ENCODE assay signal across 1 cellular context in the genomic region with DNA sequence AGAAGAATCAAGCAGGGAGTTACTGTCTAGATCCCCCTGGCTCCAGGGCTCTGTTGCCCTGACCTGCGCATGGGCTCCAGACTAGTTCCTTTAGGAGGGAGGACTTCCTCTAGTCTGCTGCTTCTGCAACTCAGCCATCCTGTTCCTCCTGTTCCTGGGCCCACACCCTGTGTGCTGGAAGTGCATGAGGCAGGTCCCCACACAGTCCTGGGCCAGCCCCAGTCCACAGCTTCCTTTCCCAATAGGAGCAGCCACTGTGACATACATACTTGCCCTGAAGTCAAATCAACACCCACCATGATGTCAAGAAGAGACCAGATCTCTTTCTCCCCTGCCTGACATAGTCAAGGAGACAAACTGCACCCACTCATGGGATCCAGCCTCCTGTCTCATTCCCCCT.
A peak's percentile ranks its signal among the peaks of the same experiment; 100 is the strongest.
TF ChIP-seq lines count a peak whose summit lies in the region.

No MANE protein-coding gene starts in this region.

TF ChIP-seq in K562, 482 proteins besides CTCF, POLR2A, EP300 and RAD21:
- TF ChIP-seq, protein P1, sequence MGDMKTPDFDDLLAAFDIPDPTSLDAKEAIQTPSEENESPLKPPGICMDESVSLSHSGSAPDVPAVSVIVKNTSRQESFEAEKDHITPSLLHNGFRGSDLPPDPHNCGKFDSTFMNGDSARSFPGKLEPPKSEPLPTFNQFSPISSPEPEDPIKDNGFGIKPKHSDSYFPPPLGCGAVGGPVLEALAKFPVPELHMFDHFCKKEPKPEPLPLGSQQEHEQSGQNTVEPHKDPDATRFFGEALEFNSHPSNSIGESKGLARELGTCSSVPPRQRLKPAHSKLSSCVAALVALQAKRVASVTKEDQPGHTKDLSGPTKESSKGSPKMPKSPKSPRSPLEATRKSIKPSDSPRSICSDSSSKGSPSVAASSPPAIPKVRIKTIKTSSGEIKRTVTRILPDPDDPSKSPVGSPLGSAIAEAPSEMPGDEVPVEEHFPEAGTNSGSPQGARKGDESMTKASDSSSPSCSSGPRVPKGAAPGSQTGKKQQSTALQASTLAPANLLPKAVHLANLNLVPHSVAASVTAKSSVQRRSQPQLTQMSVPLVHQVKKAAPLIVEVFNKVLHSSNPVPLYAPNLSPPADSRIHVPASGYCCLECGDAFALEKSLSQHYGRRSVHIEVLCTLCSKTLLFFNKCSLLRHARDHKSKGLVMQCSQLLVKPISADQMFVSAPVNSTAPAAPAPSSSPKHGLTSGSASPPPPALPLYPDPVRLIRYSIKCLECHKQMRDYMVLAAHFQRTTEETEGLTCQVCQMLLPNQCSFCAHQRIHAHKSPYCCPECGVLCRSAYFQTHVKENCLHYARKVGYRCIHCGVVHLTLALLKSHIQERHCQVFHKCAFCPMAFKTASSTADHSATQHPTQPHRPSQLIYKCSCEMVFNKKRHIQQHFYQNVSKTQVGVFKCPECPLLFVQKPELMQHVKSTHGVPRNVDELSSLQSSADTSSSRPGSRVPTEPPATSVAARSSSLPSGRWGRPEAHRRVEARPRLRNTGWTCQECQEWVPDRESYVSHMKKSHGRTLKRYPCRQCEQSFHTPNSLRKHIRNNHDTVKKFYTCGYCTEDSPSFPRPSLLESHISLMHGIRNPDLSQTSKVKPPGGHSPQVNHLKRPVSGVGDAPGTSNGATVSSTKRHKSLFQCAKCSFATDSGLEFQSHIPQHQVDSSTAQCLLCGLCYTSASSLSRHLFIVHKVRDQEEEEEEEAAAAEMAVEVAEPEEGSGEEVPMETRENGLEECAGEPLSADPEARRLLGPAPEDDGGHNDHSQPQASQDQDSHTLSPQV (IDR thresholded peaks at IDR 0.05), result peak; percentile 51; the same call in 1 of the 2 replicates
- peak in 1 of 2 experiments; percentile 43; a peak in 2 of 4 replicates for TF ChIP-seq NRF1 (conservative IDR thresholded peaks at IDR 0.05 in 1 of 2, IDR thresholded peaks at IDR 0.05 in 1 of 2)
- TF ChIP-seq ZNF124 (CRISPR knock-in tag; IDR thresholded peaks at IDR 0.05), result no peak
- TF ChIP-seq, protein P2, sequence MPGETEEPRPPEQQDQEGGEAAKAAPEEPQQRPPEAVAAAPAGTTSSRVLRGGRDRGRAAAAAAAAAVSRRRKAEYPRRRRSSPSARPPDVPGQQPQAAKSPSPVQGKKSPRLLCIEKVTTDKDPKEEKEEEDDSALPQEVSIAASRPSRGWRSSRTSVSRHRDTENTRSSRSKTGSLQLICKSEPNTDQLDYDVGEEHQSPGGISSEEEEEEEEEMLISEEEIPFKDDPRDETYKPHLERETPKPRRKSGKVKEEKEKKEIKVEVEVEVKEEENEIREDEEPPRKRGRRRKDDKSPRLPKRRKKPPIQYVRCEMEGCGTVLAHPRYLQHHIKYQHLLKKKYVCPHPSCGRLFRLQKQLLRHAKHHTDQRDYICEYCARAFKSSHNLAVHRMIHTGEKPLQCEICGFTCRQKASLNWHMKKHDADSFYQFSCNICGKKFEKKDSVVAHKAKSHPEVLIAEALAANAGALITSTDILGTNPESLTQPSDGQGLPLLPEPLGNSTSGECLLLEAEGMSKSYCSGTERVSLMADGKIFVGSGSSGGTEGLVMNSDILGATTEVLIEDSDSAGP (CRISPR knock-in tag; IDR thresholded peaks at IDR 0.05), result no peak
- TF ChIP-seq NEUROD1 (IDR thresholded peaks at IDR 0.05; ENCODE audit: borderline replicate concordance, low read depth, low read length, partially characterized antibody), result no peak
- TF ChIP-seq, protein P3, sequence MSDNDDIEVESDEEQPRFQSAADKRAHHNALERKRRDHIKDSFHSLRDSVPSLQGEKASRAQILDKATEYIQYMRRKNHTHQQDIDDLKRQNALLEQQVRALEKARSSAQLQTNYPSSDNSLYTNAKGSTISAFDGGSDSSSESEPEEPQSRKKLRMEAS (CRISPR knock-in tag; IDR thresholded peaks at IDR 0.05), result peak; percentile 45; the same call in 1 of the 2 replicates
- no peak for TF ChIP-seq CXXC5 (CRISPR knock-in tag; IDR thresholded peaks at IDR 0.05)
- no peak for TF ChIP-seq MCM5 (IDR thresholded peaks at IDR 0.05; ENCODE audit: low read depth)
- TF ChIP-seq, protein P4, sequence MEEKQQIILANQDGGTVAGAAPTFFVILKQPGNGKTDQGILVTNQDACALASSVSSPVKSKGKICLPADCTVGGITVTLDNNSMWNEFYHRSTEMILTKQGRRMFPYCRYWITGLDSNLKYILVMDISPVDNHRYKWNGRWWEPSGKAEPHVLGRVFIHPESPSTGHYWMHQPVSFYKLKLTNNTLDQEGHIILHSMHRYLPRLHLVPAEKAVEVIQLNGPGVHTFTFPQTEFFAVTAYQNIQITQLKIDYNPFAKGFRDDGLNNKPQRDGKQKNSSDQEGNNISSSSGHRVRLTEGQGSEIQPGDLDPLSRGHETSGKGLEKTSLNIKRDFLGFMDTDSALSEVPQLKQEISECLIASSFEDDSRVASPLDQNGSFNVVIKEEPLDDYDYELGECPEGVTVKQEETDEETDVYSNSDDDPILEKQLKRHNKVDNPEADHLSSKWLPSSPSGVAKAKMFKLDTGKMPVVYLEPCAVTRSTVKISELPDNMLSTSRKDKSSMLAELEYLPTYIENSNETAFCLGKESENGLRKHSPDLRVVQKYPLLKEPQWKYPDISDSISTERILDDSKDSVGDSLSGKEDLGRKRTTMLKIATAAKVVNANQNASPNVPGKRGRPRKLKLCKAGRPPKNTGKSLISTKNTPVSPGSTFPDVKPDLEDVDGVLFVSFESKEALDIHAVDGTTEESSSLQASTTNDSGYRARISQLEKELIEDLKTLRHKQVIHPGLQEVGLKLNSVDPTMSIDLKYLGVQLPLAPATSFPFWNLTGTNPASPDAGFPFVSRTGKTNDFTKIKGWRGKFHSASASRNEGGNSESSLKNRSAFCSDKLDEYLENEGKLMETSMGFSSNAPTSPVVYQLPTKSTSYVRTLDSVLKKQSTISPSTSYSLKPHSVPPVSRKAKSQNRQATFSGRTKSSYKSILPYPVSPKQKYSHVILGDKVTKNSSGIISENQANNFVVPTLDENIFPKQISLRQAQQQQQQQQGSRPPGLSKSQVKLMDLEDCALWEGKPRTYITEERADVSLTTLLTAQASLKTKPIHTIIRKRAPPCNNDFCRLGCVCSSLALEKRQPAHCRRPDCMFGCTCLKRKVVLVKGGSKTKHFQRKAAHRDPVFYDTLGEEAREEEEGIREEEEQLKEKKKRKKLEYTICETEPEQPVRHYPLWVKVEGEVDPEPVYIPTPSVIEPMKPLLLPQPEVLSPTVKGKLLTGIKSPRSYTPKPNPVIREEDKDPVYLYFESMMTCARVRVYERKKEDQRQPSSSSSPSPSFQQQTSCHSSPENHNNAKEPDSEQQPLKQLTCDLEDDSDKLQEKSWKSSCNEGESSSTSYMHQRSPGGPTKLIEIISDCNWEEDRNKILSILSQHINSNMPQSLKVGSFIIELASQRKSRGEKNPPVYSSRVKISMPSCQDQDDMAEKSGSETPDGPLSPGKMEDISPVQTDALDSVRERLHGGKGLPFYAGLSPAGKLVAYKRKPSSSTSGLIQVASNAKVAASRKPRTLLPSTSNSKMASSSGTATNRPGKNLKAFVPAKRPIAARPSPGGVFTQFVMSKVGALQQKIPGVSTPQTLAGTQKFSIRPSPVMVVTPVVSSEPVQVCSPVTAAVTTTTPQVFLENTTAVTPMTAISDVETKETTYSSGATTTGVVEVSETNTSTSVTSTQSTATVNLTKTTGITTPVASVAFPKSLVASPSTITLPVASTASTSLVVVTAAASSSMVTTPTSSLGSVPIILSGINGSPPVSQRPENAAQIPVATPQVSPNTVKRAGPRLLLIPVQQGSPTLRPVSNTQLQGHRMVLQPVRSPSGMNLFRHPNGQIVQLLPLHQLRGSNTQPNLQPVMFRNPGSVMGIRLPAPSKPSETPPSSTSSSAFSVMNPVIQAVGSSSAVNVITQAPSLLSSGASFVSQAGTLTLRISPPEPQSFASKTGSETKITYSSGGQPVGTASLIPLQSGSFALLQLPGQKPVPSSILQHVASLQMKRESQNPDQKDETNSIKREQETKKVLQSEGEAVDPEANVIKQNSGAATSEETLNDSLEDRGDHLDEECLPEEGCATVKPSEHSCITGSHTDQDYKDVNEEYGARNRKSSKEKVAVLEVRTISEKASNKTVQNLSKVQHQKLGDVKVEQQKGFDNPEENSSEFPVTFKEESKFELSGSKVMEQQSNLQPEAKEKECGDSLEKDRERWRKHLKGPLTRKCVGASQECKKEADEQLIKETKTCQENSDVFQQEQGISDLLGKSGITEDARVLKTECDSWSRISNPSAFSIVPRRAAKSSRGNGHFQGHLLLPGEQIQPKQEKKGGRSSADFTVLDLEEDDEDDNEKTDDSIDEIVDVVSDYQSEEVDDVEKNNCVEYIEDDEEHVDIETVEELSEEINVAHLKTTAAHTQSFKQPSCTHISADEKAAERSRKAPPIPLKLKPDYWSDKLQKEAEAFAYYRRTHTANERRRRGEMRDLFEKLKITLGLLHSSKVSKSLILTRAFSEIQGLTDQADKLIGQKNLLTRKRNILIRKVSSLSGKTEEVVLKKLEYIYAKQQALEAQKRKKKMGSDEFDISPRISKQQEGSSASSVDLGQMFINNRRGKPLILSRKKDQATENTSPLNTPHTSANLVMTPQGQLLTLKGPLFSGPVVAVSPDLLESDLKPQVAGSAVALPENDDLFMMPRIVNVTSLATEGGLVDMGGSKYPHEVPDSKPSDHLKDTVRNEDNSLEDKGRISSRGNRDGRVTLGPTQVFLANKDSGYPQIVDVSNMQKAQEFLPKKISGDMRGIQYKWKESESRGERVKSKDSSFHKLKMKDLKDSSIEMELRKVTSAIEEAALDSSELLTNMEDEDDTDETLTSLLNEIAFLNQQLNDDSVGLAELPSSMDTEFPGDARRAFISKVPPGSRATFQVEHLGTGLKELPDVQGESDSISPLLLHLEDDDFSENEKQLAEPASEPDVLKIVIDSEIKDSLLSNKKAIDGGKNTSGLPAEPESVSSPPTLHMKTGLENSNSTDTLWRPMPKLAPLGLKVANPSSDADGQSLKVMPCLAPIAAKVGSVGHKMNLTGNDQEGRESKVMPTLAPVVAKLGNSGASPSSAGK (IDR thresholded peaks at IDR 0.05), result peak; percentile 39; the same call in 1 of the 2 replicates
- TF ChIP-seq DNMT1 (IDR thresholded peaks at IDR 0.05), result no peak
- TF ChIP-seq ZNF57 (CRISPR knock-in tag; IDR thresholded peaks at IDR 0.05), result no peak
- TF ChIP-seq, protein P5, sequence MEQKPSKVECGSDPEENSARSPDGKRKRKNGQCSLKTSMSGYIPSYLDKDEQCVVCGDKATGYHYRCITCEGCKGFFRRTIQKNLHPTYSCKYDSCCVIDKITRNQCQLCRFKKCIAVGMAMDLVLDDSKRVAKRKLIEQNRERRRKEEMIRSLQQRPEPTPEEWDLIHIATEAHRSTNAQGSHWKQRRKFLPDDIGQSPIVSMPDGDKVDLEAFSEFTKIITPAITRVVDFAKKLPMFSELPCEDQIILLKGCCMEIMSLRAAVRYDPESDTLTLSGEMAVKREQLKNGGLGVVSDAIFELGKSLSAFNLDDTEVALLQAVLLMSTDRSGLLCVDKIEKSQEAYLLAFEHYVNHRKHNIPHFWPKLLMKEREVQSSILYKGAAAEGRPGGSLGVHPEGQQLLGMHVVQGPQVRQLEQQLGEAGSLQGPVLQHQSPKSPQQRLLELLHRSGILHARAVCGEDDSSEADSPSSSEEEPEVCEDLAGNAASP (IDR thresholded peaks at IDR 0.05), result no peak
- TF ChIP-seq ZBTB17 (CRISPR knock-in tag; IDR thresholded peaks at IDR 0.05), result peak; percentile 22; the same call in 1 of the 2 replicates
- TF ChIP-seq TAF1 (IDR thresholded peaks at IDR 0.05; ENCODE audit: control insufficient read depth, extremely low read depth, insufficient read depth, low read length, severe bottlenecking), result no peak
- TF ChIP-seq ZNF589 (CRISPR knock-in tag; IDR thresholded peaks at IDR 0.05; ENCODE audit: low read depth), result no peak
- TF ChIP-seq, protein P6, sequence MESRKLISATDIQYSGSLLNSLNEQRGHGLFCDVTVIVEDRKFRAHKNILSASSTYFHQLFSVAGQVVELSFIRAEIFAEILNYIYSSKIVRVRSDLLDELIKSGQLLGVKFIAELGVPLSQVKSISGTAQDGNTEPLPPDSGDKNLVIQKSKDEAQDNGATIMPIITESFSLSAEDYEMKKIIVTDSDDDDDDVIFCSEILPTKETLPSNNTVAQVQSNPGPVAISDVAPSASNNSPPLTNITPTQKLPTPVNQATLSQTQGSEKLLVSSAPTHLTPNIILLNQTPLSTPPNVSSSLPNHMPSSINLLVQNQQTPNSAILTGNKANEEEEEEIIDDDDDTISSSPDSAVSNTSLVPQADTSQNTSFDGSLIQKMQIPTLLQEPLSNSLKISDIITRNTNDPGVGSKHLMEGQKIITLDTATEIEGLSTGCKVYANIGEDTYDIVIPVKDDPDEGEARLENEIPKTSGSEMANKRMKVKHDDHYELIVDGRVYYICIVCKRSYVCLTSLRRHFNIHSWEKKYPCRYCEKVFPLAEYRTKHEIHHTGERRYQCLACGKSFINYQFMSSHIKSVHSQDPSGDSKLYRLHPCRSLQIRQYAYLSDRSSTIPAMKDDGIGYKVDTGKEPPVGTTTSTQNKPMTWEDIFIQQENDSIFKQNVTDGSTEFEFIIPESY (CRISPR knock-in tag; IDR thresholded peaks at IDR 0.05), result no peak
- no peak for TF ChIP-seq GABPA (tag; conservative IDR thresholded peaks at IDR 0.05; ENCODE audit: low read depth)
- no peak for TF ChIP-seq RBM15 (IDR thresholded peaks at IDR 0.05; ENCODE audit: insufficient read depth, low read length)
- TF ChIP-seq, protein P7, sequence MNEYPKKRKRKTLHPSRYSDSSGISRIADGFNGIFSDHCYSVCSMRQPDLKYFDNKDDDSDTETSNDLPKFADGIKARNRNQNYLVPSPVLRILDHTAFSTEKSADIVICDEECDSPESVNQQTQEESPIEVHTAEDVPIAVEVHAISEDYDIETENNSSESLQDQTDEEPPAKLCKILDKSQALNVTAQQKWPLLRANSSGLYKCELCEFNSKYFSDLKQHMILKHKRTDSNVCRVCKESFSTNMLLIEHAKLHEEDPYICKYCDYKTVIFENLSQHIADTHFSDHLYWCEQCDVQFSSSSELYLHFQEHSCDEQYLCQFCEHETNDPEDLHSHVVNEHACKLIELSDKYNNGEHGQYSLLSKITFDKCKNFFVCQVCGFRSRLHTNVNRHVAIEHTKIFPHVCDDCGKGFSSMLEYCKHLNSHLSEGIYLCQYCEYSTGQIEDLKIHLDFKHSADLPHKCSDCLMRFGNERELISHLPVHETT (CRISPR knock-in tag; conservative IDR thresholded peaks at IDR 0.05 in 1 of 2, IDR thresholded peaks at IDR 0.05 in 1 of 2), result 0 out of 4 replicates have a peak, but pooled peaks of 1 of the 2 experiments have one; percentile 15
- TF ChIP-seq ZNF583 (CRISPR knock-in tag; IDR thresholded peaks at IDR 0.05), result no peak
- no peak for TF ChIP-seq ZNF76 (CRISPR knock-in tag; IDR thresholded peaks at IDR 0.05; ENCODE audit: borderline replicate concordance)
- TF ChIP-seq, protein P8, sequence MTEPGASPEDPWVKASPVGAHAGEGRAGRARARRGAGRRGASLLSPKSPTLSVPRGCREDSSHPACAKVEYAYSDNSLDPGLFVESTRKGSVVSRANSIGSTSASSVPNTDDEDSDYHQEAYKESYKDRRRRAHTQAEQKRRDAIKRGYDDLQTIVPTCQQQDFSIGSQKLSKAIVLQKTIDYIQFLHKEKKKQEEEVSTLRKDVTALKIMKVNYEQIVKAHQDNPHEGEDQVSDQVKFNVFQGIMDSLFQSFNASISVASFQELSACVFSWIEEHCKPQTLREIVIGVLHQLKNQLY (CRISPR knock-in tag; conservative IDR thresholded peaks at IDR 0.05), result no peak
- TF ChIP-seq PHB2 (IDR thresholded peaks at IDR 0.05; ENCODE audit: low read depth), result no peak
